In genomic region chr11:112769170-112769569, GRCh38 we compare ENCODE assay signal across 28 cellular contexts.
A peak's percentile ranks its signal among the peaks of the same experiment; 100 is the strongest.
DNase-seq lines count a peak whose midpoint lies in the region; ATAC-seq and TF ChIP-seq lines count a peak whose summit lies in the region.
"Had no signal": no experiment of that assay in that cellular context is flagged by ENCODE, and none has a peak within 500 bp of the region (broad histone marks: within the 10 kb centered on the region; RNA-seq: fewer than 3 reads in every experiment).

No MANE protein-coding gene starts in this region.

- no peak overlapping the region for H2AFZ ChIP-seq in neuronal stem cell (ENCODE audit: low read length)
- H2AFZ ChIP-seq: GM23338, neural progenitor cell had no signal

- peak overlapping the region; percentile 47 for H3K9ac ChIP-seq in neuronal stem cell (ENCODE audit: low read depth, low read length, poor library complexity)
- H3K9ac ChIP-seq: neural progenitor cell had no signal

- H3K27ac ChIP-seq in dorsolateral prefrontal cortex, result peak overlapping the region; percentile 1 to 99 (median 91)
- H3K27ac ChIP-seq in neuronal stem cell (replicated peaks; ENCODE audit: low read length), result no peak overlapping the region
- H3K27ac ChIP-seq: A549, brain microvascular endothelial cell, coronary artery, esophagus squamous epithelium, neural progenitor cell, Peyer's patch, SK-N-MC, suprapubic skin had no signal

- TF ChIP-seq CTCF in dorsolateral prefrontal cortex (IDR thresholded peaks at IDR 0.05 in 54 of 56, conservative IDR thresholded peaks at IDR 0.05 in 2 of 56; ENCODE audit: low read depth in 1 of 56, partially characterized antibody in 56 of 56) (no peak), HFFc6 (IDR thresholded peaks at IDR 0.05) (no peak)

- 0 out of 2 replicates have a peak, but pooled peaks cover 5% of the 10 kb centered on the region for H3K36me3 Mint-ChIP-seq in HFFc6 (ENCODE audit: low read depth)
- H3K36me3 Mint-ChIP-seq: CD8-positive, alpha-beta T cell; neural progenitor cell had no signal

- H3K14ac ChIP-seq in neuronal stem cell (ENCODE audit: low read length), result no peak overlapping the region

- no peak for ATAC-seq in GM18873 (IDR thresholded peaks at IDR 0.05; ENCODE audit: low FRiP score, unreplicated experiment)
- ATAC-seq: A549; CD8-positive, alpha-beta T cell; GM23338 had no signal

- WGBS in neuronal stem cell (ENCODE audit: extremely low coverage in 2 of 2, insufficient read length in 2 of 2, insufficient replicate concordance in 1 of 2), 2 donors, result no CpG with 5 or more reads among the region's 5 CpGs

- peaks cover 0 to 1% of the 10 kb centered on the region in 2 donors for H3K9me3 ChIP-seq in neuronal stem cell (replicated peaks in 1 of 2; ENCODE audit: control insufficient read depth in 2 of 2, insufficient read depth in 1 of 2, low read depth in 1 of 2, low read length in 2 of 2)
- H3K9me3 ChIP-seq: A549, esophagus squamous epithelium, Peyer's patch, suprapubic skin had no signal

- peaks cover 55% of the 10 kb centered on the region for H3K9me3 Mint-ChIP-seq in HFFc6
- H3K9me3 Mint-ChIP-seq: activated T-cell treated with anti-CD3 and anti-CD28 coated beads, Interleukin-2, amount 50 U/mL, for 24 hours; CD8-positive, alpha-beta T cell; endodermal cell; GM23338; neural progenitor cell had no signal

- H4K91ac ChIP-seq in neuronal stem cell (ENCODE audit: low read depth, low read length, poor library complexity), result no peak overlapping the region

- DNase-seq in NCI-H446 treated with DMSO at 0.1 percent for 48 hours (lab: John Stamatoyannopoulos, UW) (peak; percentile 17), NCI-H446 (lab: John Stamatoyannopoulos, UW) (no peak), NCI-H2196 (lab: John Stamatoyannopoulos, UW; ENCODE audit: unreplicated experiment) (peak; percentile 31), dorsolateral prefrontal cortex (no peak), neuronal stem cell (ENCODE audit: low spot score) (no peak), RKO (ENCODE audit: low spot score) (no peak), HFFc6 (no peak)
- DNase-seq: activated CD4-positive, alpha-beta T cell treated with anti-CD3 and anti-CD28 coated beads for 4 hours; activated CD8-positive, alpha-beta memory T cell treated with anti-CD3 and anti-CD28 coated beads for 24 hours; activated T-cell treated with anti-CD3 and anti-CD28 coated beads, Interleukin-2, amount 50 U/mL, for 24 hours; brain microvascular endothelial cell; CD8-positive, alpha-beta T cell; DMS79 treated with DMSO at 0.1 percent for 48 hours; endodermal cell; esophagus squamous epithelium; NCI-H1694; NCI-H2227 treated with DMSO at 0.1 percent for 48 hours; Peyer's patch; posterior cingulate gyrus; T-helper 2 cell had no signal

- no peaks in the 10 kb centered on the region; the same call in 1 of the 2 replicates for H3K27me3 Mint-ChIP-seq in HFFc6 (ENCODE audit: insufficient read depth)

- no peak overlapping the region for H2BK12ac ChIP-seq in neuronal stem cell (ENCODE audit: low read length)

- no peak overlapping the region for H3K4ac ChIP-seq in neuronal stem cell (ENCODE audit: low read length)

- no peaks in the 10 kb centered on the region for H3K79me1 ChIP-seq in neuronal stem cell (ENCODE audit: low read depth, low read length)

- H2BK5ac ChIP-seq in neuronal stem cell (ENCODE audit: low read length), result no peak overlapping the region

- no peaks in the 10 kb centered on the region for H3K4me1 Mint-ChIP-seq in HFFc6 (ENCODE audit: low read depth)
- H3K4me1 Mint-ChIP-seq: GM23338 had no signal

- no peak overlapping the region for H2AK5ac ChIP-seq in neuronal stem cell (ENCODE audit: low read depth, low read length)

- no peak overlapping the region for H3K27ac Mint-ChIP-seq in HFFc6
- H3K27ac Mint-ChIP-seq: activated T-cell treated with anti-CD3 and anti-CD28 coated beads, Interleukin-2, amount 50 U/mL, for 24 hours; CD8-positive, alpha-beta T cell; endodermal cell; GM23338; neural progenitor cell had no signal

- intact Hi-C loops in dorsolateral prefrontal cortex (cut with DNase I), result no loop called here

- H3K23ac ChIP-seq in neuronal stem cell (ENCODE audit: low read depth, low read length, poor library complexity), result no peak overlapping the region

- no peaks in the 10 kb centered on the region for H3K36me3 ChIP-seq in neuronal stem cell (replicated peaks in 1 of 2; ENCODE audit: control insufficient read depth in 2 of 2, insufficient read depth in 2 of 2, low read length in 2 of 2)
- H3K36me3 ChIP-seq: brain microvascular endothelial cell, esophagus squamous epithelium, neural progenitor cell, Peyer's patch, suprapubic skin had no signal

- no peak overlapping the region for H2BK120ac ChIP-seq in neuronal stem cell (ENCODE audit: low read depth, low read length)

- H3K18ac ChIP-seq in neuronal stem cell (ENCODE audit: low read length), result peak overlapping the region; percentile 84

- H3K4me3 ChIP-seq in dorsolateral prefrontal cortex, result no peak overlapping the region
- H3K4me3 ChIP-seq in neuronal stem cell (ENCODE audit: low read length in 2 of 2), result no peak overlapping the region
- H3K4me3 ChIP-seq: A549, coronary artery, esophagus squamous epithelium, GM23338, lung, neural progenitor cell, Peyer's patch, SK-N-MC, suprapubic skin had no signal

- H2BK15ac ChIP-seq in neuronal stem cell (ENCODE audit: low read length), result no peak overlapping the region

- H3K27me3 ChIP-seq in dorsolateral prefrontal cortex, result no peaks in the 10 kb centered on the region
- H3K27me3 ChIP-seq in neuronal stem cell (ENCODE audit: control insufficient read depth in 3 of 3, insufficient read depth in 3 of 3, low read depth in 1 of 3, low read length in 3 of 3), result no peaks in the 10 kb centered on the region
- H3K27me3 ChIP-seq: brain microvascular endothelial cell, esophagus squamous epithelium, neural progenitor cell, Peyer's patch had no signal

- no peaks in the 10 kb centered on the region for H3K4me1 ChIP-seq in neuronal stem cell (ENCODE audit: control insufficient read depth in 2 of 2, insufficient read depth in 1 of 2, low read depth in 1 of 2, low read length in 2 of 2)
- H3K4me1 ChIP-seq: A549, esophagus squamous epithelium, neural progenitor cell, Peyer's patch, suprapubic skin had no signal

- H3K4me3 Mint-ChIP-seq in HFFc6, result no peak overlapping the region
- H3K4me3 Mint-ChIP-seq: activated T-cell treated with anti-CD3 and anti-CD28 coated beads, Interleukin-2, amount 50 U/mL, for 24 hours; CD8-positive, alpha-beta T cell; endodermal cell; GM23338; neural progenitor cell had no signal

- no peak overlapping the region for H4K8ac ChIP-seq in neuronal stem cell (ENCODE audit: low read depth, low read length)

- H3K4me2 ChIP-seq in neuronal stem cell (ENCODE audit: insufficient read depth, low read length, poor library complexity, severe bottlenecking), result no peak overlapping the region
- H3K4me2 ChIP-seq: A549, GM23338, neural progenitor cell had no signal

Comparison
In these comparisons a context has a peak if more than half of its experiments do, and no peak if none do; other contexts are left out.
1. DNase-seq: peak in NCI-H446 treated with DMSO at 0.1 percent for 48 hours (single experiment) and NCI-H2196 (single experiment); none in NCI-H446 (0 of 2), dorsolateral prefrontal cortex (0 of 10), neuronal stem cell (single experiment), RKO (single experiment) and HFFc6 (single experiment).